34 cellular contexts compared by ENCODE assay signal in the genomic region with DNA sequence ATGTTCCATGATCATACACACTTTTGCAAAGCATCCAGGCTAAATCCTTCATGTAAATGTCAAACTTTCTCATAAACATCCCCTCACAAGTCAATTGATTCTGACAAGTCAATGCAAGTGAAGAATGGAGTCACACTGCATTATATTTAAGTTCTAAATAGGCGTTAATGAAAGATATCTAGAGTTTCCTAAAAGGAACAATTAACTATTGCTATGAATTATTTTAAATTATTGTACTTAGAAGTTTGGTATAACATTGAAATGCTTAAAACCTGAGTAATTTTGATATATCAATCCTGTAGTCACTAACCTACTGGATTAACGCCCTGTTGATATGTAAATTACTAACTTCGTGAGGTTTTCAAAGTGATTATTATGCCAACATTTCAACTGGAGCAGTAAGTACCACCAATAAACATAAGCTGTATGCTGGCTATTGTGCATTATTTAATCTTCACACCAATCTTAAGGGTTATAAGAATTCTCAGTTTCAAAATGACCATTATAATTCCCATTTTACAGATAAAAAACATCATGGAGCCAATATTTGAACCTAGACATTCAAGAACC.
"Had no signal": no experiment of that assay in that cellular context is flagged by ENCODE, and none has a peak within 500 bp of the region (broad histone marks: within the 10 kb centered on the region; RNA-seq: fewer than 3 reads in every experiment).

No MANE protein-coding gene starts in this region.

- H3K9me3 Mint-ChIP-seq: activated B cell treated with CpG ODN at 0.5 μM for 24 hours; activated CD4-positive, alpha-beta memory T cell treated with anti-CD3 and anti-CD28 coated beads for 36 hours; activated CD4-positive, alpha-beta T cell treated with anti-CD3 and anti-CD28 coated beads, Interleukin-2, amount 10 ng/mL, durations not matched to agents 24 days and 14 days; activated CD8-positive, alpha-beta T cell treated with anti-CD3 and anti-CD28 coated beads for 36 hours; activated naive CD4-positive, alpha-beta T cell treated with anti-CD3 and anti-CD28 coated beads for 36 hours; activated naive CD4-positive, alpha-beta T cell treated with anti-CD3 and anti-CD28 coated beads, Interleukin-2, amount 50 U/mL, for 72 hours; activated naive CD8-positive, alpha-beta T cell treated with anti-CD3 and anti-CD28 coated beads for 36 hours; activated T-cell treated with anti-CD3 and anti-CD28 coated beads, Interleukin-2, amount 50 U/mL, for 4 hours; activated T-cell treated with anti-CD3 and anti-CD28 coated beads, Interleukin-2, amount 50 U/mL, for 72 hours; activated T-helper 1 cell treated with anti-CD3 and anti-CD28 coated beads, Interleukin-12 subunit alpha, Interleukin-12 subunit beta, Interleukin-2, Interleukin-4 antibody, amounts not matched to agents 30 ng/mL and 10 ng/mL and 1 ng/mL, durations not matched to agents 14 hours and 24 hours and 36 hours; activated T-helper 17 cell treated with anti-CD3 and anti-CD28 coated beads, Interleukin-2, amount 50 U/mL, for 72 hours; T-helper 1 cell treated with Interleukin-12 subunit alpha and Interleukin-12 subunit beta and Interleukin-4 antibody, amounts not matched to agents 30 μg/mL and 1 μg/mL, for 36 hours; T-helper 2 cell treated with Interferon-gamma antibody and Interleukin-4, amounts not matched to agents 5 μg/mL and 100 μg/mL, for 36 hours had no signal

- H3K27me3 ChIP-seq: adrenal gland, body of pancreas, brain microvascular endothelial cell, breast epithelium had no signal

- H3K36me3 Mint-ChIP-seq: activated CD4-positive, alpha-beta memory T cell treated with anti-CD3 and anti-CD28 coated beads for 36 hours; activated naive CD4-positive, alpha-beta T cell treated with anti-CD3 and anti-CD28 coated beads, Interleukin-2, amount 50 U/mL, for 72 hours; activated naive CD8-positive, alpha-beta T cell treated with anti-CD3 and anti-CD28 coated beads for 36 hours had no signal

- H3K27ac Mint-ChIP-seq: activated B cell treated with CpG ODN at 0.5 μM for 24 hours; activated CD4-positive, alpha-beta memory T cell treated with anti-CD3 and anti-CD28 coated beads for 36 hours; activated CD4-positive, alpha-beta T cell treated with anti-CD3 and anti-CD28 coated beads, Interleukin-2, amount 10 ng/mL, durations not matched to agents 24 days and 14 days; activated CD8-positive, alpha-beta T cell treated with anti-CD3 and anti-CD28 coated beads for 36 hours; activated naive CD4-positive, alpha-beta T cell treated with anti-CD3 and anti-CD28 coated beads for 36 hours; activated naive CD4-positive, alpha-beta T cell treated with anti-CD3 and anti-CD28 coated beads, Interleukin-2, amount 50 U/mL, for 72 hours; activated naive CD8-positive, alpha-beta T cell treated with anti-CD3 and anti-CD28 coated beads for 36 hours; activated T-cell treated with anti-CD3 and anti-CD28 coated beads, Interleukin-2, amount 50 U/mL, for 72 hours; activated T-helper 1 cell treated with anti-CD3 and anti-CD28 coated beads, Interleukin-12 subunit alpha, Interleukin-12 subunit beta, Interleukin-2, Interleukin-4 antibody, amounts not matched to agents 30 ng/mL and 10 ng/mL and 1 ng/mL, durations not matched to agents 14 hours and 24 hours and 36 hours; activated T-helper 17 cell treated with anti-CD3 and anti-CD28 coated beads, Interleukin-2, amount 50 U/mL, for 72 hours; T-helper 1 cell treated with Interleukin-12 subunit alpha and Interleukin-12 subunit beta and Interleukin-4 antibody, amounts not matched to agents 30 μg/mL and 1 μg/mL, for 36 hours; T-helper 2 cell treated with Interferon-gamma antibody and Interleukin-4, amounts not matched to agents 5 μg/mL and 100 μg/mL, for 36 hours had no signal

- H3K27ac ChIP-seq: adrenal gland, body of pancreas, brain microvascular endothelial cell, breast epithelium, VCaP had no signal

- H3K4me3 ChIP-seq: adrenal gland, body of pancreas, breast epithelium had no signal

- DNase-seq: activated B cell treated with CpG ODN at 0.5 μM for 24 hours; activated CD4-positive, alpha-beta memory T cell treated with anti-CD3 and anti-CD28 coated beads for 36 hours; activated CD4-positive, alpha-beta T cell treated with anti-CD3 and anti-CD28 coated beads for 4 hours; activated CD4-positive, alpha-beta T cell treated with anti-CD3 and anti-CD28 coated beads, Interleukin-2, amount 10 ng/mL, durations not matched to agents 24 days and 14 days; activated CD4-positive, alpha-beta T cell treated with anti-CD3 and anti-CD28 coated beads, Interleukin-2, amount 50 U/mL, for 1 hour; activated CD4-positive, alpha-beta T cell treated with anti-CD3 and anti-CD28 coated beads, Interleukin-2, amount 50 U/mL, for 4 hours; activated CD4-positive, CD25-positive, alpha-beta regulatory T cell treated with anti-CD3 and anti-CD28 coated beads, Interleukin-2, amount 50 U/mL, for 72 hours; activated CD8-positive, alpha-beta memory T cell treated with anti-CD3 and anti-CD28 coated beads, Interleukin-2, amount 50 U/mL, for 4 hours; activated CD8-positive, alpha-beta T cell treated with anti-CD3 and anti-CD28 coated beads for 36 hours; activated effector memory CD4-positive, alpha-beta T cell treated with anti-CD3 and anti-CD28 coated beads, Interleukin-2, amount 50 U/mL, for 16 hours; activated gamma-delta T cell treated with Interleukin-2 at 50 U/mL for 16 hours; activated naive CD4-positive, alpha-beta T cell; activated naive CD4-positive, alpha-beta T cell treated with anti-CD3 and anti-CD28 coated beads for 36 hours; activated naive CD4-positive, alpha-beta T cell treated with anti-CD3 and anti-CD28 coated beads, Interleukin-2, amount 50 U/mL, for 16 hours; activated naive CD8-positive, alpha-beta T cell treated with anti-CD3 and anti-CD28 coated beads for 36 hours; activated T-cell treated with anti-CD3 and anti-CD28 coated beads for 4 hours; activated T-cell treated with anti-CD3 and anti-CD28 coated beads, Interleukin-2, amount 50 U/mL, for 1 hour; activated T-cell treated with anti-CD3 and anti-CD28 coated beads, Interleukin-2, amount 50 U/mL, for 4 hours; activated T-cell treated with anti-CD3 and anti-CD28 coated beads, Interleukin-2, amount 50 U/mL, for 72 hours; adrenal gland; amniotic stem cell; aorta; body of pancreas; brain microvascular endothelial cell; central memory CD4-positive, alpha-beta T cell; T-helper 2 cell; T-helper 9 cell had no signal

- H3K27me3 Mint-ChIP-seq: activated B cell treated with CpG ODN at 0.5 μM for 24 hours; activated CD4-positive, alpha-beta memory T cell treated with anti-CD3 and anti-CD28 coated beads for 36 hours; activated CD4-positive, alpha-beta T cell treated with anti-CD3 and anti-CD28 coated beads, Interleukin-2, amount 10 ng/mL, durations not matched to agents 24 days and 14 days; activated CD8-positive, alpha-beta T cell treated with anti-CD3 and anti-CD28 coated beads for 36 hours; activated naive CD8-positive, alpha-beta T cell treated with anti-CD3 and anti-CD28 coated beads for 36 hours; activated T-helper 17 cell treated with anti-CD3 and anti-CD28 coated beads, Interleukin-2, amount 50 U/mL, for 72 hours had no signal

- H3K4me1 ChIP-seq: adrenal gland, body of pancreas, breast epithelium had no signal

- ATAC-seq: activated CD8-positive, alpha-beta T cell treated with anti-CD3 and anti-CD28 coated beads for 36 hours; activated naive CD4-positive, alpha-beta T cell treated with anti-CD3 and anti-CD28 coated beads, Interleukin-2, amount 50 U/mL, for 72 hours; activated T-cell treated with anti-CD3 and anti-CD28 coated beads, Interleukin-2, amount 50 U/mL, for 4 hours; activated T-cell treated with anti-CD3 and anti-CD28 coated beads, Interleukin-2, amount 50 U/mL, for 72 hours; activated T-helper 17 cell treated with anti-CD3 and anti-CD28 coated beads, Interleukin-2, amount 50 U/mL, for 72 hours; body of pancreas had no signal

- H3K4me3 Mint-ChIP-seq: activated B cell treated with CpG ODN at 0.5 μM for 24 hours; activated CD4-positive, alpha-beta memory T cell treated with anti-CD3 and anti-CD28 coated beads for 36 hours; activated CD4-positive, alpha-beta T cell treated with anti-CD3 and anti-CD28 coated beads, Interleukin-2, amount 10 ng/mL, durations not matched to agents 24 days and 14 days; activated CD8-positive, alpha-beta T cell treated with anti-CD3 and anti-CD28 coated beads for 36 hours; activated naive CD4-positive, alpha-beta T cell treated with anti-CD3 and anti-CD28 coated beads for 36 hours; activated naive CD8-positive, alpha-beta T cell treated with anti-CD3 and anti-CD28 coated beads for 36 hours; activated T-cell treated with anti-CD3 and anti-CD28 coated beads, Interleukin-2, amount 50 U/mL, for 4 hours; activated T-cell treated with anti-CD3 and anti-CD28 coated beads, Interleukin-2, amount 50 U/mL, for 72 hours; activated T-helper 1 cell treated with anti-CD3 and anti-CD28 coated beads, Interleukin-12 subunit alpha, Interleukin-12 subunit beta, Interleukin-2, Interleukin-4 antibody, amounts not matched to agents 30 ng/mL and 10 ng/mL and 1 ng/mL, durations not matched to agents 14 hours and 24 hours and 36 hours; activated T-helper 17 cell treated with anti-CD3 and anti-CD28 coated beads, Interleukin-2, amount 50 U/mL, for 72 hours; T-helper 1 cell treated with Interleukin-12 subunit alpha and Interleukin-12 subunit beta and Interleukin-4 antibody, amounts not matched to agents 30 μg/mL and 1 μg/mL, for 36 hours; T-helper 2 cell treated with Interferon-gamma antibody and Interleukin-4, amounts not matched to agents 5 μg/mL and 100 μg/mL, for 36 hours had no signal

- H3K9me3 ChIP-seq: adrenal gland, body of pancreas, breast epithelium had no signal

- H3K36me3 ChIP-seq: adrenal gland, brain microvascular endothelial cell, breast epithelium had no signal

- H3K4me1 Mint-ChIP-seq: activated B cell treated with CpG ODN at 0.5 μM for 24 hours; activated CD4-positive, alpha-beta T cell treated with anti-CD3 and anti-CD28 coated beads, Interleukin-2, amount 10 ng/mL, durations not matched to agents 24 days and 14 days; activated naive CD8-positive, alpha-beta T cell treated with anti-CD3 and anti-CD28 coated beads for 36 hours; activated T-helper 17 cell treated with anti-CD3 and anti-CD28 coated beads, Interleukin-2, amount 50 U/mL, for 72 hours had no signal
